In the genomic region with DNA sequence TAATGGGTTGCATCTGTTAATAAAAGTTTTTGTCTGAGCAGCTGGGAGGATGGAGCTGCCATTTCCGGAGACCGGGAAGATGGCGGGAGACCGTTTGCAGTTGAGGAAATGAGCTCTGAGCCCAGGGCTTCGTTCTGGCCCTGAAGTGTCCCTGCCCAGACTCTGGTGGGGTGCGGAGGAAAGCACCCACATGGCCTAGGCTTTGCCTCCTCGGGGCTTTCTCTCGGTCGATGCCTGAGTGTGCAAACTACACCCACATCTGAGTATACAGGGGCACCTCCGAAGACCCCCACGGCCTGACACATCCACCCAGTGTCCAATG, we compare ENCODE assay signal across 9 cellular contexts. TPM values are rescaled to one million over a fixed set of nuclear protein-coding genes. Genes with fewer than 3 reads are reported as not detected.
DNase-seq lines count a peak whose midpoint lies in the region; ATAC-seq and TF ChIP-seq lines count a peak whose summit lies in the region.
"Had no signal": no experiment of that assay in that cellular context is flagged by ENCODE, and none has a peak within 500 bp of the region (broad histone marks: within the 10 kb centered on the region; RNA-seq: fewer than 3 reads in every experiment).

No MANE protein-coding gene starts in this region.

- peak overlapping the region; percentile 95 for H3K4ac ChIP-seq in trophoblast cell (ENCODE audit: low read depth, low read length)

- no peaks in the 10 kb centered on the region for H3K36me3 ChIP-seq in KMS-11 (ENCODE audit: insufficient read depth)
- H3K36me3 ChIP-seq in endodermal cell (ENCODE audit: control insufficient read depth, insufficient read depth, low read length) = no peaks in the 10 kb centered on the region
- no peaks in the 10 kb centered on the region for H3K36me3 ChIP-seq in trophoblast cell (ENCODE audit: control insufficient read depth in 1 of 2, insufficient read depth in 2 of 2, low read length in 2 of 2)

- H3K27me3 ChIP-seq in KMS-11 (ENCODE audit: insufficient read depth, low read depth) (peaks cover 26% of the 10 kb centered on the region; the same call in 1 of the 2 replicates), endodermal cell (ENCODE audit: control insufficient read depth, insufficient read depth, low read length, poor library complexity, severe bottlenecking) (peaks cover 23% of the 10 kb centered on the region), trophoblast cell (ENCODE audit: insufficient read depth, low read length) (peaks cover 6% of the 10 kb centered on the region)

- peak overlapping the region; percentile 98 for H2BK5ac ChIP-seq in trophoblast cell (ENCODE audit: low read depth, low read length, poor library complexity)

- peak overlapping the region; percentile 93 for H3K27ac Mint-ChIP-seq in activated naive CD4-positive, alpha-beta T cell treated with anti-CD3 and anti-CD28 coated beads, Interleukin-2, amount 50 U/mL, for 24 hours
- H3K27ac Mint-ChIP-seq in endodermal cell = peak overlapping the region; percentile 80

- peak overlapping the region; percentile 97 for H4K12ac ChIP-seq in trophoblast cell (ENCODE audit: low read depth, low read length)

- peak overlapping the region; percentile 95 for H2BK12ac ChIP-seq in trophoblast cell (ENCODE audit: low read length)

- H3K79me2 ChIP-seq in KMS-11 (ENCODE audit: insufficient read depth, low read depth) (no peaks in the 10 kb centered on the region), trophoblast cell (ENCODE audit: control insufficient read depth, insufficient read depth, low read length, poor library complexity) (peaks cover 8% of the 10 kb centered on the region)

- H4K91ac ChIP-seq in trophoblast cell (ENCODE audit: low read depth, low read length) = peak overlapping the region; percentile 100

- peak overlapping the region; percentile 100 for H2AK5ac ChIP-seq in trophoblast cell (ENCODE audit: low read length)

- peaks cover 20% of the 10 kb centered on the region for H3K79me1 ChIP-seq in trophoblast cell (ENCODE audit: low read length)

- H3K27me3 Mint-ChIP-seq in activated naive CD4-positive, alpha-beta T cell treated with anti-CD3 and anti-CD28 coated beads, Interleukin-2, amount 50 U/mL, for 24 hours = peaks cover 11% of the 10 kb centered on the region
- H3K27me3 Mint-ChIP-seq in endodermal cell (ENCODE audit: insufficient read depth) = peaks cover 19% of the 10 kb centered on the region

- H3K9ac ChIP-seq in KMS-11 = no peak overlapping the region
- H3K9ac ChIP-seq in endodermal cell (ENCODE audit: extremely low read depth, low read length, poor library complexity, severe bottlenecking) = no peak overlapping the region
- H3K9ac ChIP-seq in trophoblast cell (ENCODE audit: low read length) = peak overlapping the region; percentile 59

- TF ChIP-seq CTCF in KMS-11 (conservative IDR thresholded peaks at IDR 0.05; ENCODE audit: low read depth, low read length) (no peak), endodermal cell (conservative IDR thresholded peaks at IDR 0.05) (no peak)

- H3K4me1 ChIP-seq in KMS-11 (ENCODE audit: low read depth, poor library complexity, severe bottlenecking) = peaks cover 9% of the 10 kb centered on the region
- no peaks in the 10 kb centered on the region for H3K4me1 ChIP-seq in endodermal cell (ENCODE audit: control insufficient read depth, insufficient read depth, low read length)
- peaks cover 14 to 16% of the 10 kb centered on the region in 2 experiments for H3K4me1 ChIP-seq in trophoblast cell (ENCODE audit: control insufficient read depth in 1 of 2, insufficient read depth in 2 of 2, low read length in 2 of 2)

- peak overlapping the region; percentile 98 for H2AFZ ChIP-seq in KMS-11 (ENCODE audit: low read depth)
- H2AFZ ChIP-seq in trophoblast cell (ENCODE audit: insufficient read depth, low read length, poor library complexity) = peak overlapping the region; percentile 79

- H3K4me3 ChIP-seq in KMS-11 (IDR thresholded peaks at IDR 0.05; ENCODE audit: insufficient read depth, low read depth, low read length) = no peak overlapping the region
- no peak overlapping the region for H3K4me3 ChIP-seq in endodermal cell (ENCODE audit: low read length)
- no peak overlapping the region for H3K4me3 ChIP-seq in trophoblast cell (ENCODE audit: low read depth, low read length)

- peak overlapping the region; percentile 97 for H3K18ac ChIP-seq in trophoblast cell (ENCODE audit: low read length)

- peak overlapping the region; percentile 96 for H4K8ac ChIP-seq in trophoblast cell (ENCODE audit: low read depth, low read length)

- WGBS in endodermal cell (ENCODE audit: insufficient coverage in 1 of 2, insufficient read length in 1 of 2), 2 experiments = 89 to 92% methylated on average over 7 to 11 of the region's 11 CpGs
- no CpG with 5 or more reads among the region's 11 CpGs for WGBS in trophoblast cell (ENCODE audit: extremely low coverage, insufficient coverage, insufficient read length)

- H3K4me3 Mint-ChIP-seq in activated naive CD4-positive, alpha-beta T cell treated with anti-CD3 and anti-CD28 coated beads, Interleukin-2, amount 50 U/mL, for 24 hours = peak overlapping the region; percentile 95
- H3K4me3 Mint-ChIP-seq in endodermal cell = peak overlapping the region; percentile 59

- H3K9me3 ChIP-seq in endodermal cell (ENCODE audit: control insufficient read depth, low read length) (no peaks in the 10 kb centered on the region), trophoblast cell (ENCODE audit: insufficient read depth, low read depth, low read length) (no peaks in the 10 kb centered on the region)

- H3K36me3 Mint-ChIP-seq in activated naive CD4-positive, alpha-beta T cell treated with anti-CD3 and anti-CD28 coated beads, Interleukin-2, amount 50 U/mL, for 24 hours = peaks cover 1% of the 10 kb centered on the region
- H3K36me3 Mint-ChIP-seq in endodermal cell (ENCODE audit: low read depth) = no peaks in the 10 kb centered on the region

- no peak for ATAC-seq in GM19397 (IDR thresholded peaks at IDR 0.05; ENCODE audit: unreplicated experiment)

- H3K27ac ChIP-seq in KMS-11 (no peak overlapping the region), endodermal cell (ENCODE audit: low read depth, low read length) (no peak overlapping the region), trophoblast cell (ENCODE audit: low read depth, low read length) (peak overlapping the region; percentile 89)

- peak overlapping the region; percentile 100 for H2BK120ac ChIP-seq in trophoblast cell (ENCODE audit: insufficient read depth, low read length, poor library complexity)

- peak overlapping the region; percentile 98 for H3K14ac ChIP-seq in trophoblast cell (ENCODE audit: low read length)

- H3K9me3 Mint-ChIP-seq in activated naive CD4-positive, alpha-beta T cell treated with anti-CD3 and anti-CD28 coated beads, Interleukin-2, amount 50 U/mL, for 24 hours = no peaks in the 10 kb centered on the region
- H3K9me3 Mint-ChIP-seq in endodermal cell = no peaks in the 10 kb centered on the region

- H4K20me1 ChIP-seq in KMS-11 (ENCODE audit: insufficient read depth) = no peaks in the 10 kb centered on the region

- H3K4me1 Mint-ChIP-seq in activated naive CD4-positive, alpha-beta T cell treated with anti-CD3 and anti-CD28 coated beads, Interleukin-2, amount 50 U/mL, for 24 hours = peaks cover 44% of the 10 kb centered on the region
- H3K4me1 Mint-ChIP-seq in endodermal cell = peaks cover 10% of the 10 kb centered on the region

- no peak overlapping the region for H3K23ac ChIP-seq in trophoblast cell (ENCODE audit: low read length)

- H3K4me2 ChIP-seq in KMS-11 = peak overlapping the region; percentile 95; the same call in 1 of the 2 replicates
- peak overlapping the region; percentile 86 for H3K4me2 ChIP-seq in trophoblast cell (ENCODE audit: low read length)

- DNase-seq in activated naive CD4-positive, alpha-beta T cell treated with anti-CD3 and anti-CD28 coated beads, Interleukin-2, amount 50 U/mL, for 16 hours = no peak
- no peak for DNase-seq in endodermal cell
- DNase-seq in trophoblast cell = no peak
- no peak for DNase-seq in COLO668 (lab: John Stamatoyannopoulos, UW; ENCODE audit: unreplicated experiment)
- DNase-seq in NCI-H524 treated with DMSO at 0.1 percent for 48 hours (lab: John Stamatoyannopoulos, UW) = no peak

RNA-seq across cellular contexts. Expression of gene NANOS3, which starts 15.6 kb away (rescaled TPM):
- total RNA-seq in endodermal cell = under 1 TPM in 1 of 2 donors, not detected in 1; 0.64 TPM
- polyA plus RNA-seq in endodermal cell (2013, experiment 1 of 2) = 2.6 TPM
- 2.0 TPM for polyA plus RNA-seq in endodermal cell (2013, experiment 2 of 2)
- polyA plus RNA-seq in trophoblast cell (2013) = 1.8 and 2.0 TPM in 2 replicates
- total RNA-seq: dermis microvascular lymphatic vessel endothelial cell had no signal

RNA-seq across cellular contexts. Expression of gene BRME1, which starts 44.6 kb away (rescaled TPM):
- 1 to 10 TPM; 4.4 to 7.4 TPM for total RNA-seq in endodermal cell
- 4.4 TPM for polyA plus RNA-seq in endodermal cell (2013, experiment 1 of 2)
- polyA plus RNA-seq in endodermal cell (2013, experiment 2 of 2) = 2.5 TPM
- polyA plus RNA-seq in trophoblast cell (2013) = 1.1 TPM in 2 replicates

RNA-seq across cellular contexts. Expression of gene CC2D1A, which starts 44.6 kb away (rescaled TPM):
- total RNA-seq in endodermal cell = 10 to 100 TPM; 45.1 to 55.9 TPM
- polyA plus RNA-seq in endodermal cell (2013, experiment 1 of 2) = 24.2 TPM
- polyA plus RNA-seq in endodermal cell (2013, experiment 2 of 2) = 21.9 TPM
- 17.6 and 17.8 TPM in 2 replicates for polyA plus RNA-seq in trophoblast cell (2013)
